1 cellular context compared by ENCODE assay signal in genomic region chr1:90000934-90001676, GRCh38.
TF ChIP-seq lines count a peak whose summit lies in the region.

No MANE protein-coding gene starts in this region.

TF ChIP-seq in HCT116, 20 proteins besides CTCF, POLR2A, EP300 and RAD21 (continued from another document):
- no peak for TF ChIP-seq ZBTB33 (IDR thresholded peaks at IDR 0.05; ENCODE audit: extremely low read depth, insufficient replicate concordance, low read length)
- TF ChIP-seq ATF3 (IDR thresholded peaks at IDR 0.05): no peak
- no peak for TF ChIP-seq ZNF274 (IDR thresholded peaks at IDR 0.05; ENCODE audit: low read depth, low read length)
- no peak for TF ChIP-seq MAX (IDR thresholded peaks at IDR 0.05)
- TF ChIP-seq EZH2 (IDR thresholded peaks at IDR 0.05): no peak
- no peak for TF ChIP-seq CBX3 (IDR thresholded peaks at IDR 0.05; ENCODE audit: low read depth)
- TF ChIP-seq POLR2AphosphoS5 (IDR thresholded peaks at IDR 0.05; ENCODE audit: low read depth, low read length): no peak
- TF ChIP-seq EGR1 (IDR thresholded peaks at IDR 0.05; ENCODE audit: low read depth): no peak
- TF ChIP-seq ELF1 (IDR thresholded peaks at IDR 0.05; ENCODE audit: borderline replicate concordance, low read depth): no peak
- TF ChIP-seq SIN3A (IDR thresholded peaks at IDR 0.05; ENCODE audit: low read depth): no peak
- TF ChIP-seq EZH2phosphoT487 (IDR thresholded peaks at IDR 0.05; ENCODE audit: borderline replicate concordance): no peak
- no peak for TF ChIP-seq JUND (IDR thresholded peaks at IDR 0.05)
- TF ChIP-seq YY1 (IDR thresholded peaks at IDR 0.05; ENCODE audit: extremely low read depth, insufficient replicate concordance, low read depth, low read length): no peak
